Comparison of ENCODE assay signal across 21 cellular contexts in the genomic region with DNA sequence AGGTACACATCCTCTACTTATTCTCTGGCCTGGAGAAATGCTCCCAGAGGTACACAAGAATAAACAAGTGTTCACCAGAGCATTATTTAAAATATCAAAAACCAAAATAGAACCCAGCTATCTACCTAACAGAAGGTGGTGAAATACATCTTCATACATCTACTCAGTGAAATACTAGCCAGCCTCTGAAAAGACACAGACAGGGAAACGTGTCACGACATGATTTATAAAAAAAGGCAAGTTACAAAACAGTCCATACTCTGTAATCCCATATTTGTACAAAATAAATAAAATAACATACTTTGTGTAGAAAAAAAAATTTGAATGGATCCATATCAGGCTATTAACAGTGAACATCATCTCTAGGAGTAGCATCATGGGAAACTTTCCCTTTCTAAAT. TPM values are rescaled to one million over a fixed set of nuclear protein-coding genes. Genes with fewer than 3 reads are reported as not detected.
DNase-seq lines count a peak whose midpoint lies in the region; ATAC-seq, FAIRE-seq and TF ChIP-seq lines count a peak whose summit lies in the region.
"Had no signal": no experiment of that assay in that cellular context is flagged by ENCODE, and none has a peak within 500 bp of the region (broad histone marks: within the 10 kb centered on the region; RNA-seq: fewer than 3 reads in every experiment).

No MANE protein-coding gene starts in this region.

- no peak overlapping the region for H3K4me2 ChIP-seq in astrocyte (ENCODE audit: low read length)

- in situ Hi-C loops in gastrocnemius medialis (cut with MboI; ENCODE audit: low sequenced_read_pairs in 4 of 4), result no loop called here

- H3K27ac Mint-ChIP-seq in activated T-cell treated with anti-CD3 and anti-CD28 coated beads, Interleukin-2, amount 50 U/mL, for 24 hours, result peak overlapping the region; percentile 33
- H3K27ac Mint-ChIP-seq in T-cell, result peak overlapping the region; percentile 36 to 39
- H3K27ac Mint-ChIP-seq in astrocyte (ENCODE audit: unreplicated experiment), result peak overlapping the region; percentile 35
- H3K27ac Mint-ChIP-seq: CD8-positive, alpha-beta T cell had no signal

- no peaks in the 10 kb centered on the region for H3K27me3 Mint-ChIP-seq in activated T-cell treated with anti-CD3 and anti-CD28 coated beads, Interleukin-2, amount 50 U/mL, for 24 hours
- H3K27me3 Mint-ChIP-seq in activated T-cell treated with anti-CD3 and anti-CD28 coated beads, Interleukin-2, amount 50 U/mL, for 4 hours (ENCODE audit: low read depth), result no peaks in the 10 kb centered on the region
- no peaks in the 10 kb centered on the region for H3K27me3 Mint-ChIP-seq in T-cell
- no peaks in the 10 kb centered on the region for H3K27me3 Mint-ChIP-seq in astrocyte (ENCODE audit: low read depth, unreplicated experiment)

- DNase-seq in activated T-cell treated with anti-CD3 and anti-CD28 coated beads, Interleukin-2, amount 50 U/mL, for 24 hours, result no peak
- no peak for DNase-seq in activated T-cell treated with anti-CD3 and anti-CD28 coated beads, Interleukin-2, amount 50 U/mL, for 4 hours
- DNase-seq in T-cell, result no peak
- DNase-seq in astrocyte (ENCODE audit: low read depth), result no peak
- no peak for DNase-seq in gastrocnemius medialis
- no peak for DNase-seq in DMS53 treated with DMSO at 0.1 percent for 48 hours (lab: John Stamatoyannopoulos, UW; ENCODE audit: unreplicated experiment)
- DNase-seq in HuH-7 (ENCODE audit: low spot score), result no peak
- DNase-seq in GM20000 (ENCODE audit: low spot score), result no peak
- DNase-seq: BE2C; CD8-positive, alpha-beta T cell; COR-L47; DMS153; DND-41; GDM1 had no signal

- no peak overlapping the region for H3K4me3 ChIP-seq in astrocyte (ENCODE audit: insufficient read depth, low read depth, low read length)
- H3K4me3 ChIP-seq in gastrocnemius medialis, result no peak overlapping the region
- H3K4me3 ChIP-seq: HAP-1 had no signal

- no peak for FAIRE-seq in astrocyte (lab: Jason Lieb, UNC)
- FAIRE-seq: A204.1, D721Med, GM12892, H1 had no signal

- H3K4me1 Mint-ChIP-seq in activated T-cell treated with anti-CD3 and anti-CD28 coated beads, Interleukin-2, amount 50 U/mL, for 24 hours (ENCODE audit: low read depth), result peaks cover 27% of the 10 kb centered on the region
- H3K4me1 Mint-ChIP-seq in activated T-cell treated with anti-CD3 and anti-CD28 coated beads, Interleukin-2, amount 50 U/mL, for 4 hours (ENCODE audit: low read depth), result peaks cover 14% of the 10 kb centered on the region
- H3K4me1 Mint-ChIP-seq in T-cell (peaks cover 5 to 21% (median 9%) of the 10 kb centered on the region in 3 donors), astrocyte (ENCODE audit: low read depth, unreplicated experiment) (no peaks in the 10 kb centered on the region)

- H3K79me2 ChIP-seq in astrocyte (ENCODE audit: insufficient read depth, low read length), result no peaks in the 10 kb centered on the region

- H3K27me3 ChIP-seq in astrocyte (ENCODE audit: insufficient read depth, low read length), result no peaks in the 10 kb centered on the region
- H3K27me3 ChIP-seq in gastrocnemius medialis, result no peaks in the 10 kb centered on the region
- H3K27me3 ChIP-seq: BE2C had no signal

- no peak overlapping the region for H2AFZ ChIP-seq in astrocyte (ENCODE audit: low read depth, low read length)

- no peak for ATAC-seq in activated T-cell treated with anti-CD3 and anti-CD28 coated beads, Interleukin-2, amount 50 U/mL, for 4 hours
- ATAC-seq in T-cell (replicated peaks in 1 of 4) (no peak), gastrocnemius medialis (no peak)
- ATAC-seq: CD8-positive, alpha-beta T cell had no signal

- H3K4me1 ChIP-seq in astrocyte (ENCODE audit: insufficient read depth, low read length) (no peaks in the 10 kb centered on the region), gastrocnemius medialis (peaks cover 47 to 64% of the 10 kb centered on the region in 2 donors)
- H3K4me1 ChIP-seq: BE2C had no signal

- H3K4me3 Mint-ChIP-seq in activated T-cell treated with anti-CD3 and anti-CD28 coated beads, Interleukin-2, amount 50 U/mL, for 24 hours, result no peak overlapping the region
- no peak overlapping the region for H3K4me3 Mint-ChIP-seq in activated T-cell treated with anti-CD3 and anti-CD28 coated beads, Interleukin-2, amount 50 U/mL, for 4 hours
- H3K4me3 Mint-ChIP-seq in T-cell, result no peak overlapping the region
- no peak overlapping the region for H3K4me3 Mint-ChIP-seq in astrocyte (ENCODE audit: unreplicated experiment)
- H3K4me3 Mint-ChIP-seq: CD8-positive, alpha-beta T cell had no signal

- no peaks in the 10 kb centered on the region for H3K9me3 Mint-ChIP-seq in activated T-cell treated with anti-CD3 and anti-CD28 coated beads, Interleukin-2, amount 50 U/mL, for 24 hours
- no peaks in the 10 kb centered on the region for H3K9me3 Mint-ChIP-seq in activated T-cell treated with anti-CD3 and anti-CD28 coated beads, Interleukin-2, amount 50 U/mL, for 4 hours
- H3K9me3 Mint-ChIP-seq in T-cell (no peaks in the 10 kb centered on the region), astrocyte (ENCODE audit: unreplicated experiment) (no peaks in the 10 kb centered on the region)
- H3K9me3 Mint-ChIP-seq: CD8-positive, alpha-beta T cell had no signal

- no peak overlapping the region for H3K9ac ChIP-seq in astrocyte (ENCODE audit: low read length)

- intact Hi-C loops in gastrocnemius medialis (cut with DNase I; ENCODE audit: low total_unique reads), result loop anchor here (2.0 to 5.0 kb wide), 3 partner anchors 65 to 217 kb away; a partner anchor contains a TSS

- TF ChIP-seq CTCF in astrocyte (IDR thresholded peaks at IDR 0.05; ENCODE audit: insufficient read depth, low read depth, low read length) (no peak), gastrocnemius medialis (IDR thresholded peaks at IDR 0.05 in 4 of 5, conservative IDR thresholded peaks at IDR 0.05 in 1 of 5) (no peak), GM20000 (IDR thresholded peaks at IDR 0.05; ENCODE audit: extremely low read depth, missing control alignments) (no peak)

- H3K9me3 ChIP-seq in astrocyte (ENCODE audit: insufficient read depth, low read depth, low read length), result no peaks in the 10 kb centered on the region
- no peaks in the 10 kb centered on the region for H3K9me3 ChIP-seq in gastrocnemius medialis
- H3K9me3 ChIP-seq: BE2C, HAP-1 had no signal

- H3K36me3 Mint-ChIP-seq in activated T-cell treated with anti-CD3 and anti-CD28 coated beads, Interleukin-2, amount 50 U/mL, for 24 hours (ENCODE audit: low read depth), result peaks cover 92% of the 10 kb centered on the region
- peaks cover 43% of the 10 kb centered on the region for H3K36me3 Mint-ChIP-seq in activated T-cell treated with anti-CD3 and anti-CD28 coated beads, Interleukin-2, amount 50 U/mL, for 4 hours (ENCODE audit: insufficient read depth)
- H3K36me3 Mint-ChIP-seq in T-cell (peaks cover 59% of the 10 kb centered on the region), astrocyte (ENCODE audit: low read depth, unreplicated experiment) (peaks cover 35% of the 10 kb centered on the region)

- H3K27ac ChIP-seq in astrocyte (ENCODE audit: low read depth, low read length), result no peak overlapping the region
- peak overlapping the region; percentile 80 to 93 (median 90) for H3K27ac ChIP-seq in gastrocnemius medialis
- H3K27ac ChIP-seq: C4-2B had no signal

- CTCF ChIA-PET in T-cell (lab: Charles Lee), result no interaction called here

- peaks cover 67% of the 10 kb centered on the region for H3K36me3 ChIP-seq in astrocyte (ENCODE audit: insufficient read depth, low read length)
- peaks cover 2 to 71% of the 10 kb centered on the region in 2 donors for H3K36me3 ChIP-seq in gastrocnemius medialis

- peaks cover 25% of the 10 kb centered on the region for H4K20me1 ChIP-seq in astrocyte (ENCODE audit: insufficient read depth, low read length)

- no peak for TF ChIP-seq POLR2A in gastrocnemius medialis (IDR thresholded peaks at IDR 0.05)

- POLR2A ChIA-PET in T-cell (lab: Charles Lee), result interaction anchor here in 1 of 2 donors (0.7 kb wide), 1 partner anchor 183 kb away, joined by 4 read pairs; no protein-coding TSS in a partner anchor

RNA-seq across cellular contexts. Expression of a gene that starts 38.2 kb away (rescaled TPM):
- total RNA-seq in activated T-cell treated with anti-CD3 and anti-CD28 coated beads, Interleukin-2, amount 50 U/mL, for 4 hours, result 10 to 100 TPM; 29.1 to 32.3 (median 31.3) TPM
- total RNA-seq in T-cell (10 to 100 TPM; 55.1 to 67.6 (median 60.2) TPM), astrocyte (23.9 and 26.7 TPM in 2 replicates), gastrocnemius medialis (10 to 100 TPM; 49.4 to 76.9 (median 60.4) TPM)

RNA-seq across cellular contexts. Expression of a gene that starts 42.6 kb away (rescaled TPM):
- not detected for total RNA-seq in activated T-cell treated with anti-CD3 and anti-CD28 coated beads, Interleukin-2, amount 50 U/mL, for 4 hours
- not detected for total RNA-seq in T-cell
- total RNA-seq in astrocyte, result 0.16 and 0.19 TPM in 2 replicates
- not detected for total RNA-seq in gastrocnemius medialis
- total RNA-seq: CD8-positive, alpha-beta T cell; HT1080 had no signal
